In the genomic region with DNA sequence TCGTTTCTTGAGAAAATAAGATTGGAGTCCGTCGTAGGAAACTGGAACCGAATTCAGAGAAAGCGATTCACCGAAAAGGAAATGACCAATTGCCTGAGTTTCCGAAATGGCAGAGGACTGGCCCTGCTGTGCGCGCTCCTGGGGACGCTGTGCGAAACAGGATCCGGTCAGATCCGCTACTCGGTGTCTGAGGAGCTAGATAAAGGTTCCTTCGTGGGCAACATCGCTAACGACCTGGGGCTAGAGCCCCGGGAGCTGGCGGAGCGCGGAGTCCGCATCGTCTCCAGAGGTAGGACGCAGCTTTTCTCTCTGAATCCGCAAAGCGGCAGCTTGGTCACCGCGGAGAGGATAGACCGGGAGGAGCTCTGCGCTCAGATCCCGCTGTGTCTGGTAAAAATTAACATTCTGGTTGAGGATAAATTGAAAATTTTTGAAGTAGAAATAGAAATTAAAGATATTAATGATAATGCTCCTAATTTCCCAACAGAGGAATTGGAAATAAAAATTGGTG, we compare ENCODE assay signal across 7 cellular contexts. TPM values are rescaled to one million over a fixed set of nuclear protein-coding genes. Genes with fewer than 3 reads are reported as not detected.
DNase-seq lines count a peak whose midpoint lies in the region; ATAC-seq and TF ChIP-seq lines count a peak whose summit lies in the region.
"Had no signal": no experiment of that assay in that cellular context is flagged by ENCODE, and none has a peak within 500 bp of the region (broad histone marks: within the 10 kb centered on the region; RNA-seq: fewer than 3 reads in every experiment).

No MANE protein-coding gene starts in this region.

- H3K4me3 ChIP-seq in fibroblast of mammary gland (ENCODE audit: control insufficient read depth, low read depth, low read length): peak overlapping the region; percentile 14

- H3K36me3 Mint-ChIP-seq in activated CD4-positive, alpha-beta T cell treated with anti-CD3 and anti-CD28 coated beads, Interleukin-2, amount 10 ng/mL, durations not matched to agents 7 days and 5 days (ENCODE audit: low read depth): peaks cover 7% of the 10 kb centered on the region

- H3K9me3 Mint-ChIP-seq in activated CD4-positive, alpha-beta T cell treated with anti-CD3 and anti-CD28 coated beads, Interleukin-2, amount 10 ng/mL, durations not matched to agents 7 days and 5 days: peaks cover 26% of the 10 kb centered on the region
- peaks cover 34 to 53% of the 10 kb centered on the region in 2 donors for H3K9me3 Mint-ChIP-seq in stimulated activated naive CD8-positive, alpha-beta T cell treated with anti-CD3 and anti-CD28 coated beads, Interleukin-15, amount 100 ng/mL, for 72 hours

- no peak overlapping the region for H3K27ac Mint-ChIP-seq in activated CD4-positive, alpha-beta T cell treated with anti-CD3 and anti-CD28 coated beads, Interleukin-2, amount 10 ng/mL, durations not matched to agents 7 days and 5 days
- H3K27ac Mint-ChIP-seq in stimulated activated naive CD8-positive, alpha-beta T cell treated with anti-CD3 and anti-CD28 coated beads, Interleukin-15, amount 100 ng/mL, for 72 hours: no peak overlapping the region

- no peak for ATAC-seq in stimulated activated naive CD8-positive, alpha-beta T cell treated with anti-CD3 and anti-CD28 coated beads, Interleukin-15, amount 100 ng/mL, for 72 hours
- no peak for ATAC-seq in GM21360 (IDR thresholded peaks at IDR 0.05; ENCODE audit: unreplicated experiment)
- ATAC-seq in HG03354 (IDR thresholded peaks at IDR 0.05; ENCODE audit: poor library complexity, severe bottlenecking, unreplicated experiment): no peak

- no peaks in the 10 kb centered on the region for H3K4me1 Mint-ChIP-seq in activated CD4-positive, alpha-beta T cell treated with anti-CD3 and anti-CD28 coated beads, Interleukin-2, amount 10 ng/mL, durations not matched to agents 7 days and 5 days
- no peaks in the 10 kb centered on the region for H3K4me1 Mint-ChIP-seq in stimulated activated naive CD8-positive, alpha-beta T cell treated with anti-CD3 and anti-CD28 coated beads, Interleukin-15, amount 100 ng/mL, for 72 hours

- TF ChIP-seq CTCF in fibroblast of mammary gland (conservative IDR thresholded peaks at IDR 0.05; ENCODE audit: control insufficient read depth, insufficient read depth, low read depth, low read length): no peak

- DNase-seq in activated CD4-positive, alpha-beta T cell treated with anti-CD3 and anti-CD28 coated beads, Interleukin-2, amount 10 ng/mL, durations not matched to agents 7 days and 5 days: no peak
- no peak for DNase-seq in activated CD4-positive, alpha-beta T cell treated with anti-CD3 and anti-CD28 coated beads for 48 hours
- no peak for DNase-seq in fibroblast of mammary gland (ENCODE audit: low read depth)
- DNase-seq in stimulated activated naive CD8-positive, alpha-beta T cell treated with anti-CD3 and anti-CD28 coated beads, Interleukin-15, amount 100 ng/mL, for 72 hours: no peak
- DNase-seq: AML-193 had no signal

- peaks cover 24% of the 10 kb centered on the region for H3K27me3 Mint-ChIP-seq in activated CD4-positive, alpha-beta T cell treated with anti-CD3 and anti-CD28 coated beads, Interleukin-2, amount 10 ng/mL, durations not matched to agents 7 days and 5 days
- H3K27me3 Mint-ChIP-seq in stimulated activated naive CD8-positive, alpha-beta T cell treated with anti-CD3 and anti-CD28 coated beads, Interleukin-15, amount 100 ng/mL, for 72 hours: peaks cover 96% of the 10 kb centered on the region

- POLR2A ChIA-PET in activated CD4-positive, alpha-beta T cell treated with anti-CD3 and anti-CD28 coated beads, Interleukin-2, amount 10 ng/mL, durations not matched to agents 7 days and 5 days (lab: Charles Lee): no interaction called here

- H3K4me3 Mint-ChIP-seq in activated CD4-positive, alpha-beta T cell treated with anti-CD3 and anti-CD28 coated beads, Interleukin-2, amount 10 ng/mL, durations not matched to agents 7 days and 5 days: peak overlapping the region; percentile 60
- peak overlapping the region; percentile 61 to 76 for H3K4me3 Mint-ChIP-seq in stimulated activated naive CD8-positive, alpha-beta T cell treated with anti-CD3 and anti-CD28 coated beads, Interleukin-15, amount 100 ng/mL, for 72 hours

- CTCF ChIA-PET in activated CD4-positive, alpha-beta T cell treated with anti-CD3 and anti-CD28 coated beads, Interleukin-2, amount 10 ng/mL, durations not matched to agents 7 days and 5 days (lab: Charles Lee): interaction anchor here (0.7 to 2.4 kb wide), 7 partner anchors 12 to 520 kb away, joined by 3 to 7 read pairs (median 4); partner anchors contain the start of genes PCDHGA4, PCDHGB3 and PCDHGB6

RNA-seq across cellular contexts. Expression of gene PCDHGA3, which starts 0.4 kb away (rescaled TPM):
- total RNA-seq in activated CD4-positive, alpha-beta T cell treated with anti-CD3 and anti-CD28 coated beads, Interleukin-2, amount 10 ng/mL, durations not matched to agents 7 days and 5 days: not detected

RNA-seq across cellular contexts. Expression of gene PCDHGA2, which starts 5.4 kb away (rescaled TPM):
- total RNA-seq in activated CD4-positive, alpha-beta T cell treated with anti-CD3 and anti-CD28 coated beads, Interleukin-2, amount 10 ng/mL, durations not matched to agents 7 days and 5 days: not detected

RNA-seq across cellular contexts. Expression of gene PCDHGB1, which starts 5.9 kb away (rescaled TPM):
- total RNA-seq in activated CD4-positive, alpha-beta T cell treated with anti-CD3 and anti-CD28 coated beads, Interleukin-2, amount 10 ng/mL, durations not matched to agents 7 days and 5 days: not detected

RNA-seq across cellular contexts. Expression of gene PCDHGA4, which starts 10.8 kb away (rescaled TPM):
- not detected for total RNA-seq in activated CD4-positive, alpha-beta T cell treated with anti-CD3 and anti-CD28 coated beads, Interleukin-2, amount 10 ng/mL, durations not matched to agents 7 days and 5 days

RNA-seq across cellular contexts. Expression of gene PCDHGA1, which starts 13.7 kb away (rescaled TPM):
- under 1 TPM; 0.04 to 0.05 TPM for total RNA-seq in activated CD4-positive, alpha-beta T cell treated with anti-CD3 and anti-CD28 coated beads, Interleukin-2, amount 10 ng/mL, durations not matched to agents 7 days and 5 days
